Comparison of ENCODE assay signal across 31 cellular contexts in genomic region chr1:43255438-43256210, GRCh38. TPM values are rescaled to one million over a fixed set of nuclear protein-coding genes. Genes with fewer than 3 reads are reported as not detected.
DNase-seq lines count a peak whose midpoint lies in the region; ATAC-seq, FAIRE-seq and TF ChIP-seq lines count a peak whose summit lies in the region.
"Had no signal": no experiment of that assay in that cellular context is flagged by ENCODE, and none has a peak within 500 bp of the region (broad histone marks: within the 10 kb centered on the region; RNA-seq: fewer than 3 reads in every experiment).

No MANE protein-coding gene starts in this region.

- intact Hi-C loops in pancreas (cut with DNase I) = no loop called here

- in situ Hi-C loops in GM13976 (cut with MboI; ENCODE audit: low sequenced_read_pairs, unreplicated experiment) = no loop called here

- H3K4me3 ChIP-seq in coronary artery (no peak overlapping the region), pancreas (no peak overlapping the region), foreskin fibroblast (ENCODE audit: low read depth in 1 of 2, low read length in 2 of 2) (no peak overlapping the region), WERI-Rb-1 (ENCODE audit: low read depth, low read length) (no peak overlapping the region)
- H3K4me3 ChIP-seq: ascending aorta, BLaER1, SJCRH30, smooth muscle cell had no signal

- 72% methylated on average over 10 of the region's 10 CpGs for WGBS in pancreas, 2 donors

- TF ChIP-seq CTCF in GM10248 (IDR thresholded peaks at IDR 0.05; ENCODE audit: control extremely low read depth, extremely low read depth, low read depth, missing control alignments) (no peak), coronary artery (IDR thresholded peaks at IDR 0.05) (no peak), pancreas (IDR thresholded peaks at IDR 0.05) (no peak), foreskin fibroblast (IDR thresholded peaks at IDR 0.05; ENCODE audit: low read depth, low read length) (no peak), GM13976 (IDR thresholded peaks at IDR 0.05; ENCODE audit: borderline replicate concordance, control extremely low read depth, extremely low read depth, insufficient read depth, missing control alignments) (no peak), WERI-Rb-1 (IDR thresholded peaks at IDR 0.05; ENCODE audit: low read depth, low read length) (no peak)

- DNase-seq in GM10248 (ENCODE audit: extremely low spot score) (peak; percentile 5), coronary artery (ENCODE audit: low spot score) (peak; percentile 33), left lobe of liver (ENCODE audit: low spot score) (peak; percentile 64), pancreas (peak in 1 of 6 donors; percentile 53), foreskin fibroblast (no peak), GM13976 (ENCODE audit: low spot score) (no peak), hypothalamus (lab: John Stamatoyannopoulos, UW) (no peak), WERI-Rb-1 (no peak)
- DNase-seq: activated CD4-positive, CD25-positive, alpha-beta regulatory T cell; activated naive CD8-positive, alpha-beta T cell treated with anti-CD3 and anti-CD28 coated beads for 36 hours; central memory CD4-positive, alpha-beta T cell; DMS53; glutamatergic neuron; H7; NCI-H1048; NCI-H1694 treated with DMSO at 0.1 percent for 48 hours; NCI-H526 treated with DMSO at 0.1 percent for 48 hours; SJCRH30; T-cell had no signal

- H3K9me3 ChIP-seq in pancreas (no peaks in the 10 kb centered on the region), WERI-Rb-1 (ENCODE audit: severe bottlenecking) (no peaks in the 10 kb centered on the region)
- H3K9me3 ChIP-seq: ascending aorta, neutrophil, SJCRH30 had no signal

- FAIRE-seq in pancreas (lab: Jason Lieb, UNC) = no peak
- FAIRE-seq: G401.6, kidney, RCC 7860 had no signal

- POLR2A ChIA-PET in GM10248 (lab: Yijun Ruan, JAX) = no interaction called here

- H3K27me3 ChIP-seq in pancreas (no peaks in the 10 kb centered on the region), WERI-Rb-1 (ENCODE audit: insufficient read depth, low read depth, severe bottlenecking) (no peaks in the 10 kb centered on the region)
- H3K27me3 ChIP-seq: ascending aorta, BLaER1, neutrophil had no signal

- peak; percentile 66 for ATAC-seq in left lobe of liver
- peak; percentile 32 to 68 (median 62) for ATAC-seq in pancreas
- ATAC-seq: activated T-helper 17 cell treated with anti-CD3 and anti-CD28 coated beads, Interleukin-2, amount 50 U/mL, for 72 hours; T-cell had no signal

- H3K4me1 ChIP-seq in pancreas = peaks cover 21 to 31% (median 26%) of the 10 kb centered on the region in 3 donors
- H3K4me1 ChIP-seq: ascending aorta, BLaER1, SJCRH30 had no signal

- no peak overlapping the region for H3K27ac ChIP-seq in coronary artery
- H3K27ac ChIP-seq in pancreas = peak overlapping the region in 2 of 4 donors; percentile 71 to 82
- no peak overlapping the region for H3K27ac ChIP-seq in WERI-Rb-1
- H3K27ac ChIP-seq: ascending aorta, BLaER1, neutrophil, SJCRH30 had no signal

- no peaks in the 10 kb centered on the region for H3K36me3 ChIP-seq in pancreas
- H3K36me3 ChIP-seq in WERI-Rb-1 = no peaks in the 10 kb centered on the region
- H3K36me3 ChIP-seq: ascending aorta, BLaER1, neutrophil, SJCRH30 had no signal

- CTCF ChIA-PET in GM10248 (lab: Yijun Ruan, JAX) = no interaction called here

RNA-seq across cellular contexts. Expression of gene TMEM125, which starts 14.2 kb away (rescaled TPM):
- total RNA-seq in left lobe of liver = 0.45 TPM
- total RNA-seq in pancreas = 10 to 100 TPM; 27.5 to 56.5 (median 38.6) TPM
- 10 to 100 TPM; 52.0 to 75.0 TPM for polyA plus RNA-seq in pancreas
- total RNA-seq: activated T-helper 17 cell treated with anti-CD3 and anti-CD28 coated beads, Interleukin-2, amount 50 U/mL, for 72 hours; ascending aorta; myocyte; pulmonary artery endothelial cell; SJCRH30; subcutaneous adipose tissue had no signal
- polyA plus RNA-seq: IgD-negative memory B cell had no signal

RNA-seq across cellular contexts. Expression of gene C1orf210, which starts 29.8 kb away (rescaled TPM):
- 2.6 TPM for total RNA-seq in left lobe of liver
- 10 to 100 TPM in 5 of 6 donors, 1 to 10 TPM in 1; 9.1 to 17.2 (median 12.4) TPM for total RNA-seq in pancreas
- polyA plus RNA-seq in pancreas = 10 to 100 TPM in 1 of 2 donors, 1 to 10 TPM in 1; 5.7 to 13.7 TPM
- total RNA-seq: activated naive CD8-positive, alpha-beta T cell treated with anti-CD3 and anti-CD28 coated beads for 36 hours; activated T-helper 17 cell treated with anti-CD3 and anti-CD28 coated beads, Interleukin-2, amount 50 U/mL, for 72 hours; ascending aorta; myocyte; pulmonary artery endothelial cell; SJCRH30 had no signal
- polyA plus RNA-seq: IgD-negative memory B cell had no signal

RNA-seq across cellular contexts. Expression of gene TIE1, which starts 45.2 kb away (rescaled TPM):
- total RNA-seq in left lobe of liver = 8.5 TPM
- 1 to 10 TPM; 2.1 to 6.2 (median 3.7) TPM for total RNA-seq in pancreas
- polyA plus RNA-seq in pancreas = 1 to 10 TPM; 6.9 to 8.3 TPM
- polyA plus RNA-seq: IgD-negative memory B cell had no signal

Comparison
In these comparisons a context has a peak if more than half of its experiments do, and no peak if none do; other contexts are left out.
1. DNase-seq: peak in GM10248 (single experiment), coronary artery (single experiment) and left lobe of liver (single experiment); none in foreskin fibroblast (0 of 2), GM13976 (single experiment), hypothalamus (0 of 51) and WERI-Rb-1 (single experiment).
2. RNA of gene TMEM125, which starts 14.2 kb away (total RNA-seq): 27.5 to 56.5 TPM in pancreas; 0.45 TPM in left lobe of liver (single experiment); every median in the first group is over 10 times any median in the second.